Comparison of ENCODE assay signal across 8 cellular contexts in the genomic region with DNA sequence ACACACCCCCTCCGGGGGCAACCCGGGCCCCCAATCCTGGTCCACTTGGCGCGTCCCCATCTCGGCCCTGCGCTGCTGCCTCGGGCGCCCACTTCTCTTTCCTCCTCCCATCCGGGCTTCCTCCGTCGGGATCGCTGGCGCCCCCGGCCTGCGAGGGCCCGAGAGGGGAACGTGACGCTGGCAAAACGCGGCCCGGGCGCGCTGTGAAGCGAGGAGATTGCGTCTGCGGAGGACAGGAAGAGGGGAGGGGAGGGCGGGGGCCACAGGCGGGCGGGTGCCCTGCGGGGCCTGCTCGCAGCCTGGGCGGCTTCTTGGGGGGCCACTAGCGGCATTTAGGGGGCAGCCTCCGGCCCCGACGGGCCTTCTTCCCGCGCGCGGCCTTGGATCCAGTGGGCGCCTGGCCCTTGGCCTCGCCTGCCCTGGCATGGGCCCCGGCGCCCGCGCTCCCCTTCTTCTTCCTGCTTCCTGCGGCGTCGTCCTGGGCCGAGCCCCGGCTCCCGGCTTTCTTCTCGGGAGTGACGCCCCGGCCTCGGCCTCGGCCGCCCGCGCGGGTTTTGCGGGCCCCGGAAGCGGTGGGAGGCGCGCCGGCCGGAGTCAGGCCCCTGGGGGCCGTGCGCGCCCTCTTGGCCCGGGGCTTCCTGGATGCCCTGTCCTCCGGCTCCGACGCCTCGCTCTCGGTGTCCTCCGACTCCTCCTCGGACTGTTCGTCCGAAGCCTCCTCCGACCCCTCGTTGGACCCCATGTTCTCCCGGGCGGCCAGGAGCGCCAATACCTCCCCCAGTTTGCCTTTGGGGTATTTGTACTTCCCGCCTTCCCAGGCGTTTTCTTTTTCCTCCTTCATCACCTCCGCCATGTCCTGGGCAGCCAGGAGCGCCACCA. TPM values are rescaled to one million over a fixed set of nuclear protein-coding genes. Genes with fewer than 3 reads are reported as not detected.
DNase-seq lines count a peak whose midpoint lies in the region; ATAC-seq, FAIRE-seq and TF ChIP-seq lines count a peak whose summit lies in the region.

No MANE protein-coding gene starts in this region.

- POLR2A ChIA-PET in CD8-positive, alpha-beta memory T cell (lab: Charles Lee), result no interaction called here

- H3K79me2 ChIP-seq in fibroblast of lung (ENCODE audit: control insufficient read depth, insufficient read depth, low read length) (no peaks in the 10 kb centered on the region), parathyroid adenoma (no peaks in the 10 kb centered on the region)

- H3K4me2 ChIP-seq in fibroblast of lung (ENCODE audit: extremely low read depth, insufficient read depth, low read length) (peak overlapping the region; percentile 13), parathyroid adenoma (ENCODE audit: low read length) (peak overlapping the region; percentile 26)

- no peak for FAIRE-seq in H54 (lab: Jason Lieb, UNC)

- no peak for ATAC-seq in HG03442 (IDR thresholded peaks at IDR 0.05; ENCODE audit: unreplicated experiment)
- ATAC-seq in HG03565 (IDR thresholded peaks at IDR 0.05; ENCODE audit: unreplicated experiment), result no peak

- no peaks in the 10 kb centered on the region for H3K36me3 ChIP-seq in CD8-positive, alpha-beta memory T cell (ENCODE audit: insufficient read depth, low read length)
- H3K36me3 ChIP-seq in fibroblast of lung (ENCODE audit: control insufficient read depth, insufficient read depth, low read length) (no peaks in the 10 kb centered on the region), parathyroid adenoma (ENCODE audit: control insufficient read depth, insufficient read depth, low read length) (no peaks in the 10 kb centered on the region)

- CTCF ChIA-PET in CD8-positive, alpha-beta memory T cell (lab: Charles Lee), result no interaction called here

- H4K20me1 ChIP-seq in fibroblast of lung (ENCODE audit: control insufficient read depth, extremely low read depth, insufficient read depth, low read length), result no peaks in the 10 kb centered on the region

- no peak for TF ChIP-seq POLR2A in H54 (IDR thresholded peaks at IDR 0.05; ENCODE audit: low read depth, low read length)

- H3K4me3 ChIP-seq in CD8-positive, alpha-beta memory T cell (ENCODE audit: low read length), result peak overlapping the region; percentile 34
- H3K4me3 ChIP-seq in fibroblast of lung (replicated peaks in 1 of 4; ENCODE audit: control extremely low read depth in 1 of 4, insufficient read depth in 1 of 4, low read depth in 3 of 4, low read length in 4 of 4) (no peak overlapping the region), parathyroid adenoma (ENCODE audit: low read depth, low read length) (no peak overlapping the region)

- H3K4me1 ChIP-seq in CD8-positive, alpha-beta memory T cell (ENCODE audit: insufficient read depth, low read length), result peaks cover 3% of the 10 kb centered on the region
- H3K4me1 ChIP-seq in fibroblast of lung (ENCODE audit: control insufficient read depth, extremely low read depth, insufficient read depth, low read length) (peaks cover 3% of the 10 kb centered on the region), parathyroid adenoma (no peaks in the 10 kb centered on the region)

- peak overlapping the region in 5 of 7 donors; percentile 50 to 75 (median 66) for H3K4me3 Mint-ChIP-seq in CD8-positive, alpha-beta memory T cell

- H3K9me3 Mint-ChIP-seq in CD8-positive, alpha-beta memory T cell, result no peaks in the 10 kb centered on the region

- H3K9me3 ChIP-seq in CD8-positive, alpha-beta memory T cell (ENCODE audit: low read length), result no peaks in the 10 kb centered on the region
- no peaks in the 10 kb centered on the region for H3K9me3 ChIP-seq in fibroblast of lung (ENCODE audit: control insufficient read depth, insufficient read depth, low read depth, low read length)
- H3K9me3 ChIP-seq in parathyroid adenoma (ENCODE audit: control insufficient read depth, low read length), result no peaks in the 10 kb centered on the region

- H3K9ac ChIP-seq in fibroblast of lung (ENCODE audit: insufficient read depth, low read length) (peak overlapping the region; percentile 37), parathyroid adenoma (no peak overlapping the region)

- H3K27me3 Mint-ChIP-seq in CD8-positive, alpha-beta memory T cell, result peaks cover 50 to 54% of the 10 kb centered on the region in 2 donors

- H2AFZ ChIP-seq in fibroblast of lung (ENCODE audit: low read length) (no peak overlapping the region), parathyroid adenoma (no peak overlapping the region)

- H3K4me1 Mint-ChIP-seq in CD8-positive, alpha-beta memory T cell, result peaks cover 8 to 29% (median 11%) of the 10 kb centered on the region in 3 donors

- H3K36me3 Mint-ChIP-seq in CD8-positive, alpha-beta memory T cell, result no peaks in the 10 kb centered on the region

- H3K27ac Mint-ChIP-seq in CD8-positive, alpha-beta memory T cell, result no peak overlapping the region

- peaks cover 43% of the 10 kb centered on the region for H3K27me3 ChIP-seq in CD8-positive, alpha-beta memory T cell (ENCODE audit: insufficient read depth, low read length, poor library complexity, severe bottlenecking)
- H3K27me3 ChIP-seq in fibroblast of lung (ENCODE audit: control insufficient read depth, insufficient read depth, low read length) (peaks cover 19% of the 10 kb centered on the region), parathyroid adenoma (ENCODE audit: control insufficient read depth, insufficient read depth, low read length) (peaks cover 3% of the 10 kb centered on the region)

- DNase-seq in CD8-positive, alpha-beta memory T cell, result peak in 2 of 5 donors; percentile 43 to 57
- peak; percentile 23 to 31 for DNase-seq in activated CD4-positive, alpha-beta T cell treated with anti-CD3 and anti-CD28 coated beads, Interleukin-2, amount 50 U/mL, for 4 hours
- DNase-seq in fibroblast of lung (ENCODE audit: low read depth in 2 of 2) (no peak), SW480 (ENCODE audit: low spot score) (no peak), H54 (ENCODE audit: insufficient read length, low spot score) (no peak)

- no peak for TF ChIP-seq CTCF in fibroblast of lung (conservative IDR thresholded peaks at IDR 0.05 in 1 of 2, IDR thresholded peaks at IDR 0.05 in 1 of 2; ENCODE audit: low read depth in 1 of 2, low read length in 2 of 2)
- TF ChIP-seq CTCF in parathyroid adenoma (IDR thresholded peaks at IDR 0.05), result no peak

- H3K27ac ChIP-seq in CD8-positive, alpha-beta memory T cell (ENCODE audit: low read depth, low read length), result no peak overlapping the region
- H3K27ac ChIP-seq in fibroblast of lung (ENCODE audit: insufficient read depth, low read length), result no peak overlapping the region
- H3K27ac ChIP-seq in parathyroid adenoma, result no peak overlapping the region

RNA-seq across cellular contexts. Expression of a gene that starts 2.2 kb away (rescaled TPM):
- total RNA-seq in CD8-positive, alpha-beta memory T cell, result under 1 TPM in 1 of 2 experiments, not detected in 1; 0.04 TPM
- not detected for polyA plus RNA-seq in CD8-positive, alpha-beta memory T cell
- 1.3 and 1.7 TPM in 2 replicates for total RNA-seq in fibroblast of lung
- polyA plus RNA-seq in fibroblast of lung, result 0.12 and 0.14 TPM in 2 replicates
- polyA plus RNA-seq in fibroblast of lung (2012), result 0.31 and 0.70 TPM in 2 replicates
- polyA minus RNA-seq in fibroblast of lung (ENCODE audit: low replicate concordance), result 0.08 and 1.0 TPM in 2 replicates

RNA-seq across cellular contexts. Expression of a gene that starts 22.1 kb away (rescaled TPM):
- total RNA-seq in CD8-positive, alpha-beta memory T cell, result under 1 TPM; 0.49 to 0.61 TPM
- polyA plus RNA-seq in CD8-positive, alpha-beta memory T cell, result not detected
- total RNA-seq in fibroblast of lung, result 3.9 and 8.9 TPM in 2 replicates
- polyA plus RNA-seq in fibroblast of lung, result 0.45 and 1.4 TPM in 2 replicates
- polyA plus RNA-seq in fibroblast of lung (2012), result 0.56 and 1.4 TPM in 2 replicates
- 0.41 TPM in 1 of 2 replicates, not detected in the other for polyA minus RNA-seq in fibroblast of lung (ENCODE audit: low replicate concordance)

Comparison
In these comparisons a context has a peak if more than half of its experiments do, and no peak if none do; other contexts are left out.
1. DNase-seq: peak in activated CD4-positive, alpha-beta T cell treated with anti-CD3 and anti-CD28 coated beads, Interleukin-2, amount 50 U/mL, for 4 hours (2 of 2); none in fibroblast of lung (0 of 2), SW480 (single experiment) and H54 (single experiment).